ENCODE assay signal across 34 cellular contexts in the genomic region with DNA sequence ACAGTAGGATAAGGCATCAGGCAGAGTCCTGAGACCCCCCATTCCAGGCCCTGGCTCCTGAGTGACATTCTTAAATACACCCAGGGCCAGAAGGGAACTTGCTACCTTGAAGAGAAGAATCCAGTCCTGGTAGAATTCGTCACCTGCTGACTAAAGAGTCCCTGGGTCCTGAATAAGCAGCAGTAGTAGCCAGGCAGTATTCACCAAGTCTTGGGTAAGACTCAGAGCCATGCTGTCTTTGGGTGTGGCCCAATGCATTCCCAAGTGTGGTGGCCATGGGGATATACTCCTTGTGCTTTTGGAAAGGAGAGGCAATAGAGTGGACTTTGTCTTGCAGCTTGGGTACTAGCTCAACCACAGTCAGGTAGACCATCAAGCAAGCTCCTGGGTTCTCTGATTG.
"Had no signal": no experiment of that assay in that cellular context is flagged by ENCODE, and none has a peak within 500 bp of the region (broad histone marks: within the 10 kb centered on the region; RNA-seq: fewer than 3 reads in every experiment).

No MANE protein-coding gene starts in this region.

- H3K36me3 ChIP-seq: adrenal gland, brain microvascular endothelial cell, breast epithelium, cardiac muscle cell had no signal

- DNase-seq: activated B cell treated with CpG ODN at 0.5 μM for 24 hours; activated CD4-positive, alpha-beta memory T cell treated with anti-CD3 and anti-CD28 coated beads for 36 hours; activated CD4-positive, alpha-beta T cell treated with anti-CD3 and anti-CD28 coated beads for 4 hours; activated CD4-positive, alpha-beta T cell treated with anti-CD3 and anti-CD28 coated beads, Interleukin-2, amount 10 ng/mL, durations not matched to agents 24 days and 14 days; activated CD4-positive, alpha-beta T cell treated with anti-CD3 and anti-CD28 coated beads, Interleukin-2, amount 50 U/mL, for 1 hour; activated CD4-positive, alpha-beta T cell treated with anti-CD3 and anti-CD28 coated beads, Interleukin-2, amount 50 U/mL, for 4 hours; activated CD4-positive, CD25-positive, alpha-beta regulatory T cell treated with anti-CD3 and anti-CD28 coated beads, Interleukin-2, amount 50 U/mL, for 72 hours; activated CD8-positive, alpha-beta memory T cell treated with anti-CD3 and anti-CD28 coated beads, Interleukin-2, amount 50 U/mL, for 4 hours; activated CD8-positive, alpha-beta T cell treated with anti-CD3 and anti-CD28 coated beads for 36 hours; activated effector memory CD4-positive, alpha-beta T cell treated with anti-CD3 and anti-CD28 coated beads, Interleukin-2, amount 50 U/mL, for 16 hours; activated gamma-delta T cell treated with Interleukin-2 at 50 U/mL for 16 hours; activated naive CD4-positive, alpha-beta T cell; activated naive CD4-positive, alpha-beta T cell treated with anti-CD3 and anti-CD28 coated beads for 36 hours; activated naive CD4-positive, alpha-beta T cell treated with anti-CD3 and anti-CD28 coated beads, Interleukin-2, amount 50 U/mL, for 16 hours; activated naive CD8-positive, alpha-beta T cell treated with anti-CD3 and anti-CD28 coated beads for 36 hours; activated T-cell treated with anti-CD3 and anti-CD28 coated beads for 4 hours; activated T-cell treated with anti-CD3 and anti-CD28 coated beads, Interleukin-2, amount 50 U/mL, for 1 hour; activated T-cell treated with anti-CD3 and anti-CD28 coated beads, Interleukin-2, amount 50 U/mL, for 4 hours; activated T-cell treated with anti-CD3 and anti-CD28 coated beads, Interleukin-2, amount 50 U/mL, for 72 hours; adrenal gland; amniotic stem cell; aorta; body of pancreas; brain microvascular endothelial cell; caudate nucleus; cerebellar nuclear complex; T-helper 1 cell; T-helper 2 cell; T-helper 9 cell had no signal

- H3K4me3 ChIP-seq: adrenal gland, body of pancreas, breast epithelium, cardiac muscle cell had no signal

- H3K27ac ChIP-seq: adrenal gland, body of pancreas, brain microvascular endothelial cell, breast epithelium, cardiac muscle cell, VCaP had no signal

- H3K27me3 ChIP-seq: adrenal gland, body of pancreas, brain microvascular endothelial cell, cardiac muscle cell had no signal

- H3K9me3 ChIP-seq: adrenal gland, breast epithelium had no signal

- H3K4me1 ChIP-seq: adrenal gland, body of pancreas, breast epithelium had no signal

- ATAC-seq: activated CD8-positive, alpha-beta T cell treated with anti-CD3 and anti-CD28 coated beads for 36 hours; activated naive CD4-positive, alpha-beta T cell treated with anti-CD3 and anti-CD28 coated beads, Interleukin-2, amount 50 U/mL, for 72 hours; activated T-cell treated with anti-CD3 and anti-CD28 coated beads, Interleukin-2, amount 50 U/mL, for 4 hours; activated T-cell treated with anti-CD3 and anti-CD28 coated beads, Interleukin-2, amount 50 U/mL, for 72 hours; activated T-helper 17 cell treated with anti-CD3 and anti-CD28 coated beads, Interleukin-2, amount 50 U/mL, for 72 hours; body of pancreas had no signal
